12 cellular contexts compared by ENCODE assay signal in genomic region chr12:63882844-63883243, GRCh38. TPM values are rescaled to one million over a fixed set of nuclear protein-coding genes. Genes with fewer than 3 reads are reported as not detected.
A peak's percentile ranks its signal among the peaks of the same experiment; 100 is the strongest.
DNase-seq lines count a peak whose midpoint lies in the region; ATAC-seq and TF ChIP-seq lines count a peak whose summit lies in the region.
"Had no signal": no experiment of that assay in that cellular context is flagged by ENCODE, and none has a peak within 500 bp of the region (broad histone marks: within the 10 kb centered on the region; RNA-seq: fewer than 3 reads in every experiment).

No MANE protein-coding gene starts in this region.

- no peaks in the 10 kb centered on the region for H3K9me3 ChIP-seq in right cardiac atrium (ENCODE audit: control insufficient read depth, low read length)
- H3K9me3 ChIP-seq: tibial nerve had no signal

- DNase-seq in Right ventricle myocardium superior (no peak), right cardiac atrium (no peak), NCI-H510A treated with DMSO at 0.1 percent for 48 hours (lab: John Stamatoyannopoulos, UW) (peak; percentile 68), glutamatergic neuron (peak; percentile 73), NCI-H774 (lab: John Stamatoyannopoulos, UW) (no peak), G401 (ENCODE audit: low spot score) (no peak), activated gamma-delta T cell (lab: John Stamatoyannopoulos, UW) (no peak), DMS114 treated with DMSO at 0.1 percent for 48 hours (lab: John Stamatoyannopoulos, UW; ENCODE audit: unreplicated experiment) (no peak)
- DNase-seq: activated B cell treated with CpG ODN at 0.5 μM for 24 hours; dorsolateral prefrontal cortex; naive thymus-derived CD4-positive, alpha-beta T cell had no signal

- H3K36me3 Mint-ChIP-seq in glutamatergic neuron (ENCODE audit: unreplicated experiment): peaks cover 5% of the 10 kb centered on the region

- intact Hi-C loops in Right ventricle myocardium superior (cut with DNase I): no loop called here
- intact Hi-C loops in right cardiac atrium (cut with DNase I): no loop called here

- peak overlapping the region; percentile 89 for H3K27ac Mint-ChIP-seq in glutamatergic neuron (ENCODE audit: unreplicated experiment)
- H3K27ac Mint-ChIP-seq: activated B cell treated with CpG ODN at 0.5 μM for 24 hours; naive thymus-derived CD4-positive, alpha-beta T cell had no signal

- no peak overlapping the region for H3K27ac ChIP-seq in right cardiac atrium (ENCODE audit: low read length)
- H3K27ac ChIP-seq: tibial nerve had no signal

- H3K27me3 ChIP-seq in right cardiac atrium (ENCODE audit: control insufficient read depth, insufficient read depth): no peaks in the 10 kb centered on the region
- H3K27me3 ChIP-seq: dorsolateral prefrontal cortex, tibial nerve had no signal

- H3K4me3 ChIP-seq in right cardiac atrium (ENCODE audit: low read length): no peak overlapping the region
- H3K4me3 ChIP-seq: dorsolateral prefrontal cortex, tibial nerve had no signal

- in situ Hi-C loops in G401 (cut with HindIII; ENCODE audit: low sequenced_read_pairs): no loop called here

- peak; percentile 62 for ATAC-seq in Right ventricle myocardium superior (ENCODE audit: poor library complexity)
- ATAC-seq in right cardiac atrium: no peak
- ATAC-seq: naive thymus-derived CD4-positive, alpha-beta T cell had no signal

- H3K4me3 Mint-ChIP-seq in glutamatergic neuron (ENCODE audit: unreplicated experiment): peak overlapping the region; percentile 38
- H3K4me3 Mint-ChIP-seq: activated B cell treated with CpG ODN at 0.5 μM for 24 hours; naive thymus-derived CD4-positive, alpha-beta T cell had no signal

- TF ChIP-seq CTCF in glutamatergic neuron (IDR thresholded peaks at IDR 0.05; ENCODE audit: partially characterized antibody, unreplicated experiment): no peak

- H3K27me3 Mint-ChIP-seq in glutamatergic neuron (ENCODE audit: unreplicated experiment): no peaks in the 10 kb centered on the region
- H3K27me3 Mint-ChIP-seq: activated B cell treated with CpG ODN at 0.5 μM for 24 hours had no signal

- WGBS in right cardiac atrium: 52% methylated on average over 2 of the region's 2 CpGs

- H3K9me3 Mint-ChIP-seq in glutamatergic neuron (ENCODE audit: unreplicated experiment): peaks cover 8% of the 10 kb centered on the region
- H3K9me3 Mint-ChIP-seq: activated B cell treated with CpG ODN at 0.5 μM for 24 hours had no signal

- H3K4me1 ChIP-seq in right cardiac atrium (ENCODE audit: control insufficient read depth, insufficient read depth, low read length): no peaks in the 10 kb centered on the region

- H3K4me1 Mint-ChIP-seq in glutamatergic neuron (ENCODE audit: low read depth, unreplicated experiment): peaks cover 11% of the 10 kb centered on the region
- H3K4me1 Mint-ChIP-seq: activated B cell treated with CpG ODN at 0.5 μM for 24 hours; naive thymus-derived CD4-positive, alpha-beta T cell had no signal

RNA-seq across cellular contexts. Expression of gene SRGAP1, which starts 38.3 kb away (rescaled TPM):
- 2.0 TPM for total RNA-seq in Right ventricle myocardium superior
- total RNA-seq in right cardiac atrium: 1 to 10 TPM; 3.7 to 5.5 (median 5.3) TPM
- 1.7 TPM for polyA plus RNA-seq in right cardiac atrium
- total RNA-seq in glutamatergic neuron (ENCODE audit: unreplicated experiment): 52.0 TPM
- 0.10 and 0.12 TPM in 2 replicates for total RNA-seq in G401 (2014; rRNA removed; shearing (Covaris generic))

Comparison
In these comparisons a context has a peak if more than half of its experiments do, and no peak if none do; other contexts are left out.
1. DNase-seq: peak in NCI-H510A treated with DMSO at 0.1 percent for 48 hours (single experiment) and glutamatergic neuron (single experiment); none in Right ventricle myocardium superior (single experiment), right cardiac atrium (0 of 3), NCI-H774 (single experiment), G401 (single experiment), activated gamma-delta T cell (single experiment) and DMS114 treated with DMSO at 0.1 percent for 48 hours (single experiment).